ENCODE assay signal across 17 cellular contexts in genomic region chr14:68394719-68395117, GRCh38.
DNase-seq lines count a peak whose midpoint lies in the region; ATAC-seq and FAIRE-seq lines count a peak whose summit lies in the region.
"Had no signal": no experiment of that assay in that cellular context is flagged by ENCODE, and none has a peak within 500 bp of the region (broad histone marks: within the 10 kb centered on the region; RNA-seq: fewer than 3 reads in every experiment).

No MANE protein-coding gene starts in this region.

- peaks cover 22% of the 10 kb centered on the region for H3K36me3 Mint-ChIP-seq in dendritic cell treated with granulocyte-macrophage colony-stimulating factor and Interleukin-4, amounts not matched to agents 40 ng/mL and 50 ng/mL, for 4 days (ENCODE audit: low read depth)
- no peaks in the 10 kb centered on the region for H3K36me3 Mint-ChIP-seq in stimulated activated effector memory CD8-positive, alpha-beta T cell treated with anti-CD3 and anti-CD28 coated beads, Interleukin-12 subunit alpha, Interleukin-12 subunit beta, amount 100 ng/mL, for 72 hours

- H3K4me1 ChIP-seq in mesendoderm (ENCODE audit: control insufficient read depth, low read depth, low read length) = peaks cover 9% of the 10 kb centered on the region
- peaks cover 21% of the 10 kb centered on the region for H3K4me1 ChIP-seq in SJCRH30

- no peaks in the 10 kb centered on the region for H3K79me2 ChIP-seq in mesendoderm (ENCODE audit: control insufficient read depth, insufficient read depth, low read length)

- H3K4me1 Mint-ChIP-seq in dendritic cell treated with granulocyte-macrophage colony-stimulating factor and Interleukin-4, amounts not matched to agents 40 ng/mL and 50 ng/mL, for 4 days (ENCODE audit: low read depth) = peaks cover 74% of the 10 kb centered on the region
- H3K4me1 Mint-ChIP-seq in stimulated activated effector memory CD8-positive, alpha-beta T cell treated with anti-CD3 and anti-CD28 coated beads, Interleukin-12 subunit alpha, Interleukin-12 subunit beta, amount 100 ng/mL, for 72 hours = peaks cover 19% of the 10 kb centered on the region
- H3K4me1 Mint-ChIP-seq: activated CD4-positive, alpha-beta T cell treated with anti-CD3 and anti-CD28 coated beads, Interleukin-2, amount 10 ng/mL, durations not matched to agents 7 days and 5 days had no signal

- FAIRE-seq in GM19239 (lab: Jason Lieb, UNC) = no peak
- FAIRE-seq: HepG2 had no signal

- H3K27me3 ChIP-seq in H7 (ENCODE audit: control insufficient read depth, insufficient read depth, low read length) (no peaks in the 10 kb centered on the region), mesendoderm (ENCODE audit: insufficient read depth, low read length, poor library complexity) (no peaks in the 10 kb centered on the region), SJCRH30 (no peaks in the 10 kb centered on the region)
- H3K27me3 ChIP-seq: tibial nerve had no signal

- no peak overlapping the region for H4K8ac ChIP-seq in mesendoderm (ENCODE audit: low read depth, low read length)

- H3K9ac ChIP-seq in mesendoderm (ENCODE audit: low read length) = no peak overlapping the region

- no peak overlapping the region for H2BK5ac ChIP-seq in mesendoderm (ENCODE audit: low read length)

- H3K4me2 ChIP-seq in mesendoderm (ENCODE audit: low read length) = no peak overlapping the region

- no peak overlapping the region for H2BK120ac ChIP-seq in mesendoderm (ENCODE audit: low read depth, low read length)

- no peak overlapping the region for H3K4me3 Mint-ChIP-seq in dendritic cell treated with granulocyte-macrophage colony-stimulating factor and Interleukin-4, amounts not matched to agents 40 ng/mL and 50 ng/mL, for 4 days
- no peak overlapping the region for H3K4me3 Mint-ChIP-seq in stimulated activated effector memory CD8-positive, alpha-beta T cell treated with anti-CD3 and anti-CD28 coated beads, Interleukin-12 subunit alpha, Interleukin-12 subunit beta, amount 100 ng/mL, for 72 hours
- H3K4me3 Mint-ChIP-seq: activated CD4-positive, alpha-beta T cell treated with anti-CD3 and anti-CD28 coated beads, Interleukin-2, amount 10 ng/mL, durations not matched to agents 7 days and 5 days; effector memory CD8-positive, alpha-beta T cell had no signal

- no peak overlapping the region for H3K4me3 ChIP-seq in H7 (ENCODE audit: insufficient read depth, low read depth, low read length)
- H3K4me3 ChIP-seq in mesendoderm (ENCODE audit: low read length) = no peak overlapping the region
- no peak overlapping the region for H3K4me3 ChIP-seq in SJCRH30
- H3K4me3 ChIP-seq: tibial nerve had no signal

- H3K36me3 ChIP-seq in H7 (replicated peaks; ENCODE audit: control insufficient read depth, insufficient read depth, low read length) (no peaks in the 10 kb centered on the region), mesendoderm (ENCODE audit: control insufficient read depth, insufficient read depth, low read length) (no peaks in the 10 kb centered on the region), SJCRH30 (no peaks in the 10 kb centered on the region)
- H3K36me3 ChIP-seq: tibial nerve had no signal

- H3K4ac ChIP-seq in mesendoderm (ENCODE audit: low read depth, low read length) = no peak overlapping the region

- H3K27ac Mint-ChIP-seq in dendritic cell treated with granulocyte-macrophage colony-stimulating factor and Interleukin-4, amounts not matched to agents 40 ng/mL and 50 ng/mL, for 4 days = peak overlapping the region; percentile 95
- H3K27ac Mint-ChIP-seq in stimulated activated effector memory CD8-positive, alpha-beta T cell treated with anti-CD3 and anti-CD28 coated beads, Interleukin-12 subunit alpha, Interleukin-12 subunit beta, amount 100 ng/mL, for 72 hours = peak overlapping the region; percentile 2

- no peak overlapping the region for H3K23ac ChIP-seq in mesendoderm (ENCODE audit: low read length)

- no peak overlapping the region for H2BK15ac ChIP-seq in mesendoderm (replicated peaks; ENCODE audit: low read depth)

- DNase-seq in H7 (peak; percentile 57), mesendoderm (no peak), foreskin melanocyte (no peak), SJCRH30 (no peak), GM19239 (ENCODE audit: insufficient read length, low spot score) (no peak)
- no peak for DNase-seq in stimulated activated effector memory CD8-positive, alpha-beta T cell treated with anti-CD3 and anti-CD28 coated beads, Interleukin-12 subunit alpha, Interleukin-12 subunit beta, amount 100 ng/mL, for 72 hours (ENCODE audit: low spot score in 2 of 2)
- DNase-seq: activated CD4-positive, alpha-beta T cell treated with anti-CD3 and anti-CD28 coated beads, Interleukin-2, amount 10 ng/mL, durations not matched to agents 7 days and 5 days; activated naive CD4-positive, alpha-beta T cell; effector memory CD8-positive, alpha-beta T cell; GF-D8; NCI-H1417 treated with DMSO at 0.1 percent for 48 hours; NCI-H774; stimulated activated CD4-positive, alpha-beta T cell treated with anti-CD3 and anti-CD28 coated beads, Interleukin-4, amount 100 ng/mL, for 24 hours had no signal

- intact Hi-C loops in dendritic cell treated with granulocyte-macrophage colony-stimulating factor and Interleukin-4, amounts not matched to agents 40 ng/mL and 50 ng/mL, for 4 days (cut with micrococcal nuclease) = loop anchor here (5.0 kb wide), 2 partner anchors 127 to 398 kb away; partner anchors contain the start of gene ZFP36L1

- H3K9me3 Mint-ChIP-seq in dendritic cell treated with granulocyte-macrophage colony-stimulating factor and Interleukin-4, amounts not matched to agents 40 ng/mL and 50 ng/mL, for 4 days = peaks cover 9% of the 10 kb centered on the region
- no peaks in the 10 kb centered on the region for H3K9me3 Mint-ChIP-seq in stimulated activated effector memory CD8-positive, alpha-beta T cell treated with anti-CD3 and anti-CD28 coated beads, Interleukin-12 subunit alpha, Interleukin-12 subunit beta, amount 100 ng/mL, for 72 hours
- H3K9me3 Mint-ChIP-seq: activated CD4-positive, alpha-beta T cell treated with anti-CD3 and anti-CD28 coated beads, Interleukin-2, amount 10 ng/mL, durations not matched to agents 7 days and 5 days; effector memory CD8-positive, alpha-beta T cell had no signal

- H3K27ac ChIP-seq in mesendoderm (ENCODE audit: low read depth, low read length) (no peak overlapping the region), SJCRH30 (no peak overlapping the region)

- peak overlapping the region; percentile 44 for H3K56ac ChIP-seq in mesendoderm (ENCODE audit: low read length)

- no peak overlapping the region for H2AK5ac ChIP-seq in mesendoderm (ENCODE audit: low read length)

- no peak for ATAC-seq in stimulated activated effector memory CD8-positive, alpha-beta T cell treated with anti-CD3 and anti-CD28 coated beads, Interleukin-12 subunit alpha, Interleukin-12 subunit beta, amount 100 ng/mL, for 72 hours
- no peak for ATAC-seq in HG02642 (IDR thresholded peaks at IDR 0.05; ENCODE audit: poor library complexity, unreplicated experiment)
- ATAC-seq: effector memory CD8-positive, alpha-beta T cell; HepG2 had no signal

- H3K27me3 Mint-ChIP-seq in dendritic cell treated with granulocyte-macrophage colony-stimulating factor and Interleukin-4, amounts not matched to agents 40 ng/mL and 50 ng/mL, for 4 days = no peaks in the 10 kb centered on the region
- H3K27me3 Mint-ChIP-seq: activated CD4-positive, alpha-beta T cell treated with anti-CD3 and anti-CD28 coated beads, Interleukin-2, amount 10 ng/mL, durations not matched to agents 7 days and 5 days; effector memory CD8-positive, alpha-beta T cell had no signal

- H3K9me3 ChIP-seq in SJCRH30 (replicated peaks) = no peaks in the 10 kb centered on the region
- H3K9me3 ChIP-seq: tibial nerve had no signal

- no peak overlapping the region for H3K18ac ChIP-seq in mesendoderm (ENCODE audit: low read length)

- no peaks in the 10 kb centered on the region for H3K79me1 ChIP-seq in mesendoderm (ENCODE audit: low read length)

- H4K5ac ChIP-seq in mesendoderm (ENCODE audit: low read length) = no peak overlapping the region

- WGBS in mesendoderm (ENCODE audit: extremely low coverage, insufficient coverage, low lambda C conversion rate) = no CpG with 5 or more reads among the region's 11 CpGs
